Comparison of ENCODE assay signal across 8 cellular contexts in the genomic region with DNA sequence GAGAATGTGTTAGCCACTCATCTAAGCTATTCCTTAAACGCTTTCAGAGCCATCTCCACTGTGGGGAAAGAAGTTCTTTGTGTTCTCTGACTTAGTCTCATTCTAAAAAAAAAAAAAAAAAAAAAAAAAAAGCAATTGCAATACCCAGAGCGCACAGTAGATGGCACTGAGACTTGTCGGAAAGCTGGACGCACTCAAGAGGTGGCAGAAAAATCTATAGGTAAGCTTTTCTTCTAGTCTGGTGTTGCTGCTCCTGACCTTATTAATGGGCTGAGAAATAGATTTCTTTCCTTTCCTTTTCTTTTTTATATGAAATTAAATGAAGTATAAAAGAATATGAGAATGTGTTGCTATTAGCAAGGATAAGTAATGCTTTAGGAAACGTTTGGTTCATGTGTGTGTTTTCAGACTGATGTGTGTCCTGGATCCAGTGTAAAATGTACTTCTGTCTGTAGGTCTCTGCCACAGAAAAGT. TPM values are rescaled to one million over a fixed set of nuclear protein-coding genes. Genes with fewer than 3 reads are reported as not detected.
DNase-seq lines count a peak whose midpoint lies in the region; ATAC-seq and TF ChIP-seq lines count a peak whose summit lies in the region.

No MANE protein-coding gene starts in this region.

- no peak overlapping the region for H3K27ac Mint-ChIP-seq in activated CD8-positive, alpha-beta memory T cell treated with anti-CD3 and anti-CD28 coated beads, Interleukin-2, amount 10 ng/mL, durations not matched to agents 7 days and 5 days

- H3K27ac ChIP-seq in esophagus squamous epithelium, result peak overlapping the region in 1 of 4 donors; percentile 16

- H3K27me3 Mint-ChIP-seq in activated CD8-positive, alpha-beta memory T cell treated with anti-CD3 and anti-CD28 coated beads, Interleukin-2, amount 10 ng/mL, durations not matched to agents 7 days and 5 days, result peaks cover 51% of the 10 kb centered on the region

- ATAC-seq in activated CD8-positive, alpha-beta memory T cell treated with anti-CD3 and anti-CD28 coated beads, Interleukin-2, amount 10 ng/mL, durations not matched to agents 7 days and 5 days, result peak; percentile 48

- peaks cover 0 to 48% (median 9%) of the 10 kb centered on the region in 4 donors for H3K27me3 ChIP-seq in esophagus squamous epithelium

- H3K9me3 ChIP-seq in esophagus squamous epithelium, result no peaks in the 10 kb centered on the region

- DNase-seq in activated CD8-positive, alpha-beta memory T cell treated with anti-CD3 and anti-CD28 coated beads, Interleukin-2, amount 10 ng/mL, durations not matched to agents 7 days and 5 days, result no peak
- DNase-seq in activated CD8-positive, alpha-beta memory T cell treated with anti-CD3 and anti-CD28 coated beads, Interleukin-2, amount 50 U/mL, for 48 hours, result no peak
- DNase-seq in Jurkat, Clone E6-1 (ENCODE audit: low read depth, low spot score), result peak; percentile 49
- DNase-seq in SHP77 treated with DMSO at 0.1 percent for 48 hours (lab: John Stamatoyannopoulos, UW) (peak; percentile 19), esophagus squamous epithelium (lab: John Stamatoyannopoulos, UW) (no peak), non-pigmented ciliary epithelial cell (ENCODE audit: low read depth) (peak; percentile 10), ureter (ENCODE audit: low spot score) (no peak)
- DNase-seq in NK-92 treated with Interleukin-12 subunit alpha and Interleukin-12 subunit beta, amount 100 ng/mL, for 24 hours (lab: John Stamatoyannopoulos, UW), result no peak

- H3K36me3 ChIP-seq in esophagus squamous epithelium, result no peaks in the 10 kb centered on the region

- peak; percentile 39 to 79 (median 62) for TF ChIP-seq CTCF in esophagus squamous epithelium (IDR thresholded peaks at IDR 0.05)

- no peak overlapping the region for H3K4me3 ChIP-seq in Jurkat, Clone E6-1 (ENCODE audit: low read length)
- H3K4me3 ChIP-seq in esophagus squamous epithelium, result no peak overlapping the region

- peaks cover 21% of the 10 kb centered on the region for H3K4me1 Mint-ChIP-seq in activated CD8-positive, alpha-beta memory T cell treated with anti-CD3 and anti-CD28 coated beads, Interleukin-2, amount 10 ng/mL, durations not matched to agents 7 days and 5 days

- 5 to 13% methylated on average over 5 of the region's 5 CpGs for WGBS in esophagus squamous epithelium, 2 donors

- intact Hi-C loops in esophagus squamous epithelium (cut with DNase I), result no loop called here

- CTCF ChIA-PET in activated CD8-positive, alpha-beta memory T cell treated with anti-CD3 and anti-CD28 coated beads, Interleukin-2, amount 10 ng/mL, durations not matched to agents 7 days and 5 days (lab: Charles Lee), result interaction anchor here (0.6 to 2.4 kb wide), 28 partner anchors 8 to 631 kb away, joined by 3 to 10 read pairs (median 4); partner anchors contain the start of gene IL17D

- no peaks in the 10 kb centered on the region for H3K36me3 Mint-ChIP-seq in activated CD8-positive, alpha-beta memory T cell treated with anti-CD3 and anti-CD28 coated beads, Interleukin-2, amount 10 ng/mL, durations not matched to agents 7 days and 5 days

- no peak overlapping the region for H3K4me3 Mint-ChIP-seq in activated CD8-positive, alpha-beta memory T cell treated with anti-CD3 and anti-CD28 coated beads, Interleukin-2, amount 10 ng/mL, durations not matched to agents 7 days and 5 days

- H3K4me1 ChIP-seq in esophagus squamous epithelium, result peaks cover 7 to 52% (median 23%) of the 10 kb centered on the region in 3 donors

- no peak for TF ChIP-seq POLR2A in esophagus squamous epithelium (IDR thresholded peaks at IDR 0.05)

- peaks cover 3% of the 10 kb centered on the region for H3K9me3 Mint-ChIP-seq in activated CD8-positive, alpha-beta memory T cell treated with anti-CD3 and anti-CD28 coated beads, Interleukin-2, amount 10 ng/mL, durations not matched to agents 7 days and 5 days (ENCODE audit: low read depth)

RNA-seq across cellular contexts. Expression of gene GJB2, which starts 4.7 kb away (rescaled TPM):
- 1 to 10 TPM; 4.0 to 8.7 TPM for total RNA-seq in activated CD8-positive, alpha-beta memory T cell treated with anti-CD3 and anti-CD28 coated beads, Interleukin-2, amount 10 ng/mL, durations not matched to agents 7 days and 5 days
- polyA plus RNA-seq in Jurkat, Clone E6-1 (2012; ENCODE audit: insufficient read depth, insufficient read length), result not detected
- total RNA-seq in esophagus squamous epithelium (1,000 to 10,000 TPM in 2 of 4 donors, 100 to 1,000 TPM in 2; 301 to 1,758 (median 1,011) TPM), ureter (4.9 TPM)

RNA-seq across cellular contexts. Expression of gene GJB6, which starts 34.7 kb away (rescaled TPM):
- 10 to 100 TPM in 1 of 2 experiments, 1 to 10 TPM in 1; 4.8 to 11.0 TPM for total RNA-seq in activated CD8-positive, alpha-beta memory T cell treated with anti-CD3 and anti-CD28 coated beads, Interleukin-2, amount 10 ng/mL, durations not matched to agents 7 days and 5 days
- polyA plus RNA-seq in Jurkat, Clone E6-1 (2012; ENCODE audit: insufficient read depth, insufficient read length), result not detected
- total RNA-seq in esophagus squamous epithelium (100 to 1,000 TPM; 147 to 460 (median 386) TPM), ureter (17.3 TPM)

RNA-seq across cellular contexts. Expression of gene GJA3, which starts 36.5 kb away (rescaled TPM):
- under 1 TPM; 0.75 to 0.76 TPM for total RNA-seq in activated CD8-positive, alpha-beta memory T cell treated with anti-CD3 and anti-CD28 coated beads, Interleukin-2, amount 10 ng/mL, durations not matched to agents 7 days and 5 days
- polyA plus RNA-seq in Jurkat, Clone E6-1 (2012; ENCODE audit: insufficient read depth, insufficient read length), result 4.6 TPM
- total RNA-seq in esophagus squamous epithelium, result 1 to 10 TPM in 2 of 4 donors, under 1 TPM in 2; 0.45 to 1.3 (median 1.00) TPM
- 0.13 TPM for total RNA-seq in ureter

Comparison
In these comparisons a context has a peak if more than half of its experiments do, and no peak if none do; other contexts are left out.
1. DNase-seq: peak in Jurkat, Clone E6-1 (single experiment), SHP77 treated with DMSO at 0.1 percent for 48 hours (single experiment) and non-pigmented ciliary epithelial cell (single experiment); none in activated CD8-positive, alpha-beta memory T cell treated with anti-CD3 and anti-CD28 coated beads, Interleukin-2, amount 10 ng/mL, durations not matched to agents 7 days and 5 days (single experiment), activated CD8-positive, alpha-beta memory T cell treated with anti-CD3 and anti-CD28 coated beads, Interleukin-2, amount 50 U/mL, for 48 hours (single experiment), esophagus squamous epithelium (single experiment), ureter (single experiment) and NK-92 treated with Interleukin-12 subunit alpha and Interleukin-12 subunit beta, amount 100 ng/mL, for 24 hours (single experiment).
2. RNA of gene GJB2, which starts 4.7 kb away (total RNA-seq): 301 to 1,758 TPM in esophagus squamous epithelium; 4.0 to 8.7 TPM in activated CD8-positive, alpha-beta memory T cell treated with anti-CD3 and anti-CD28 coated beads, Interleukin-2, amount 10 ng/mL, durations not matched to agents 7 days and 5 days and 4.9 TPM in ureter (single experiment); every median in the first group is over 10 times any median in the second.